Comparison of ENCODE assay signal across 18 cellular contexts in genomic region chr9:113310538-113310937, GRCh38. TPM values are rescaled to one million over a fixed set of nuclear protein-coding genes. Genes with fewer than 3 reads are reported as not detected.
DNase-seq lines count a peak whose midpoint lies in the region; ATAC-seq, FAIRE-seq and TF ChIP-seq lines count a peak whose summit lies in the region.
"Had no signal": no experiment of that assay in that cellular context is flagged by ENCODE, and none has a peak within 500 bp of the region (broad histone marks: within the 10 kb centered on the region; RNA-seq: fewer than 3 reads in every experiment).

No MANE protein-coding gene starts in this region.

- DNase-seq in HepG2 (ENCODE audit: low spot score): no peak
- no peak for DNase-seq in right lobe of liver
- peak; percentile 36 for DNase-seq in dermis blood vessel endothelial cell
- peak; percentile 19 for DNase-seq in left ventricle myocardium inferior
- DNase-seq in natural killer cell treated with Interleukin-12 subunit alpha and Interleukin-12 subunit beta and Interleukin-15 and Interleukin-18, amount 100 ng/mL, for 72 hours (ENCODE audit: low spot score): no peak
- no peak for DNase-seq in stimulated activated naive CD8-positive, alpha-beta T cell treated with anti-CD3 and anti-CD28 coated beads, Interleukin-15, amount 100 ng/mL, for 72 hours
- DNase-seq in body of pancreas: no peak
- DNase-seq: CD4-positive, alpha-beta T cell; DMS79 treated with DMSO at 0.1 percent for 48 hours; GDM1; GOT3; NCI-H187 treated with DMSO at 0.1 percent for 48 hours; NCI-H2171 treated with DMSO at 0.1 percent for 48 hours; NCI-H510A; NCI-H82; SHP77 treated with DMSO at 0.1 percent for 48 hours had no signal

- 0 out of 5 replicates have a peak, but pooled peaks cover 0 to 1% of the 10 kb centered on the region in 2 experiments for H3K27me3 ChIP-seq in HepG2 (ENCODE audit: control insufficient read depth in 1 of 2, insufficient read depth in 2 of 2, low read length in 2 of 2)
- H3K27me3 ChIP-seq in right lobe of liver: no peaks in the 10 kb centered on the region
- H3K27me3 ChIP-seq in left ventricle myocardium inferior (ENCODE audit: low read depth): no peaks in the 10 kb centered on the region
- H3K27me3 ChIP-seq in body of pancreas: no peaks in the 10 kb centered on the region

- no peak overlapping the region for H2AFZ ChIP-seq in HepG2 (ENCODE audit: low read length)

- TF ChIP-seq CTCF in HepG2 (CRISPR knock-in tag; IDR thresholded peaks at IDR 0.05) (no peak), right lobe of liver (IDR thresholded peaks at IDR 0.05) (no peak), left ventricle myocardium inferior (IDR thresholded peaks at IDR 0.05; ENCODE audit: borderline replicate concordance) (no peak), body of pancreas (IDR thresholded peaks at IDR 0.05) (no peak)

- H3K9me3 ChIP-seq in HepG2 (ENCODE audit: low read length): no peaks in the 10 kb centered on the region
- H3K9me3 ChIP-seq in right lobe of liver: no peaks in the 10 kb centered on the region
- H3K9me3 ChIP-seq in left ventricle myocardium inferior (replicated peaks): no peaks in the 10 kb centered on the region
- H3K9me3 ChIP-seq in body of pancreas: no peaks in the 10 kb centered on the region
- H3K9me3 ChIP-seq: A549 had no signal

- FAIRE-seq in HepG2 (lab: Jason Lieb, UNC): no peak
- FAIRE-seq: A549 had no signal

- no TSS peak for BruUV-seq in HepG2 (replicated peaks; lab: Mats Ljungman, UMichigan)

- H3K9me3 Mint-ChIP-seq in natural killer cell treated with Interleukin-12 subunit alpha and Interleukin-12 subunit beta and Interleukin-15 and Interleukin-18, amount 100 ng/mL, for 72 hours: no peaks in the 10 kb centered on the region
- H3K9me3 Mint-ChIP-seq in stimulated activated naive CD8-positive, alpha-beta T cell treated with anti-CD3 and anti-CD28 coated beads, Interleukin-15, amount 100 ng/mL, for 72 hours: no peaks in the 10 kb centered on the region
- H3K9me3 Mint-ChIP-seq: CD4-positive, alpha-beta T cell had no signal

- no peak overlapping the region for H3K27ac ChIP-seq in HepG2 (ENCODE audit: extremely low read length, insufficient read depth, low read length)
- no peak overlapping the region for H3K27ac ChIP-seq in right lobe of liver
- H3K27ac ChIP-seq in left ventricle myocardium inferior (replicated peaks): peak overlapping the region; percentile 78
- H3K27ac ChIP-seq in body of pancreas: no peak overlapping the region
- H3K27ac ChIP-seq: A549 had no signal

- CTCF ChIA-PET in HepG2 (lab: Yijun Ruan, JAX; ENCODE audit: low intra/inter-chr PET ratio, low total read pairs): no interaction called here

- TF ChIP-seq RAD21 in HepG2 (CRISPR knock-in tag; IDR thresholded peaks at IDR 0.05): no peak

- POLR2A ChIA-PET in HepG2 (lab: Yijun Ruan, JAX): interaction anchor here (1.0 to 1.3 kb wide), 3 partner anchors 16 to 100 kb away, joined by 3 to 4 read pairs (median 3); partner anchors contain the start of genes C9orf43, POLE3 and WDR31

- H3K27ac Mint-ChIP-seq in natural killer cell treated with Interleukin-12 subunit alpha and Interleukin-12 subunit beta and Interleukin-15 and Interleukin-18, amount 100 ng/mL, for 72 hours: no peak overlapping the region
- no peak overlapping the region for H3K27ac Mint-ChIP-seq in stimulated activated naive CD8-positive, alpha-beta T cell treated with anti-CD3 and anti-CD28 coated beads, Interleukin-15, amount 100 ng/mL, for 72 hours
- H3K27ac Mint-ChIP-seq: B cell; CD4-positive, alpha-beta T cell had no signal

- H3K27me3 Mint-ChIP-seq in natural killer cell treated with Interleukin-12 subunit alpha and Interleukin-12 subunit beta and Interleukin-15 and Interleukin-18, amount 100 ng/mL, for 72 hours: peaks cover 0 to 3% of the 10 kb centered on the region in 2 donors
- no peaks in the 10 kb centered on the region for H3K27me3 Mint-ChIP-seq in stimulated activated naive CD8-positive, alpha-beta T cell treated with anti-CD3 and anti-CD28 coated beads, Interleukin-15, amount 100 ng/mL, for 72 hours
- H3K27me3 Mint-ChIP-seq: CD4-positive, alpha-beta T cell had no signal

- TF ChIP-seq POLR2A in HepG2 (IDR thresholded peaks at IDR 0.05; ENCODE audit: insufficient read depth in 1 of 2, low read depth in 2 of 2, low read length in 2 of 2): no peak
- no peak for TF ChIP-seq POLR2A in right lobe of liver (IDR thresholded peaks at IDR 0.05)
- no peak for TF ChIP-seq POLR2A in body of pancreas (IDR thresholded peaks at IDR 0.05)

- in situ Hi-C loops in HepG2 (cut with HindIII; ENCODE audit: extremely low pct_ligation_motif_present, low pct_unique_long_range_greater_than_20kb): no loop called here

- H3K4me3 Mint-ChIP-seq in natural killer cell treated with Interleukin-12 subunit alpha and Interleukin-12 subunit beta and Interleukin-15 and Interleukin-18, amount 100 ng/mL, for 72 hours: no peak overlapping the region
- no peak overlapping the region for H3K4me3 Mint-ChIP-seq in stimulated activated naive CD8-positive, alpha-beta T cell treated with anti-CD3 and anti-CD28 coated beads, Interleukin-15, amount 100 ng/mL, for 72 hours
- H3K4me3 Mint-ChIP-seq: B cell; CD4-positive, alpha-beta T cell had no signal

- no peaks in the 10 kb centered on the region for H3K36me3 Mint-ChIP-seq in natural killer cell treated with Interleukin-12 subunit alpha and Interleukin-12 subunit beta and Interleukin-15 and Interleukin-18, amount 100 ng/mL, for 72 hours

- H3K4me1 ChIP-seq in HepG2 (ENCODE audit: insufficient read depth, low read length) (peaks cover 10% of the 10 kb centered on the region), right lobe of liver (no peaks in the 10 kb centered on the region), left ventricle myocardium inferior (peaks cover 25% of the 10 kb centered on the region), body of pancreas (no peaks in the 10 kb centered on the region)
- H3K4me1 ChIP-seq: A549 had no signal

- H3K4me2 ChIP-seq in HepG2 (ENCODE audit: low read depth, low read length): no peak overlapping the region
- H3K4me2 ChIP-seq: A549 had no signal

- intact Hi-C loops in HepG2 (cut with micrococcal nuclease; ENCODE audit: unreplicated experiment): loop anchor here (5.0 to 10.0 kb wide), 2 partner anchors 37 to 1946 kb away; partner anchors contain the start of gene BSPRY
- intact Hi-C loops in right lobe of liver (cut with DNase I): loop anchor here in 1 of 2 donors (5.0 kb wide), 1 partner anchor 97 kb away; no protein-coding TSS in a partner anchor
- intact Hi-C loops in left ventricle myocardium inferior (cut with micrococcal nuclease): no loop called here
- intact Hi-C loops in body of pancreas (cut with DNase I): loop anchor here (5.0 kb wide), 1 partner anchor 97 kb away; no protein-coding TSS in a partner anchor

- 7% methylated on average over 3 of the region's 3 CpGs for WGBS in HepG2 (ENCODE audit: low lambda C conversion rate)
- WGBS in right lobe of liver (ENCODE audit: insufficient coverage, low coverage, low lambda C conversion rate, missing lambda C conversion rate): 43% methylated on average over 3 of the region's 3 CpGs
- 31 to 53% methylated on average over 3 of the region's 3 CpGs for WGBS in body of pancreas, 2 donors

- H3K4me1 Mint-ChIP-seq in natural killer cell treated with Interleukin-12 subunit alpha and Interleukin-12 subunit beta and Interleukin-15 and Interleukin-18, amount 100 ng/mL, for 72 hours (ENCODE audit: low read depth in 2 of 2): no peaks in the 10 kb centered on the region
- H3K4me1 Mint-ChIP-seq in stimulated activated naive CD8-positive, alpha-beta T cell treated with anti-CD3 and anti-CD28 coated beads, Interleukin-15, amount 100 ng/mL, for 72 hours: no peaks in the 10 kb centered on the region
- H3K4me1 Mint-ChIP-seq: B cell had no signal

- ATAC-seq in HepG2: no peak
- ATAC-seq in right lobe of liver: no peak
- no peak for ATAC-seq in natural killer cell treated with Interleukin-12 subunit alpha and Interleukin-12 subunit beta and Interleukin-15 and Interleukin-18, amount 100 ng/mL, for 72 hours
- ATAC-seq in stimulated activated naive CD8-positive, alpha-beta T cell treated with anti-CD3 and anti-CD28 coated beads, Interleukin-15, amount 100 ng/mL, for 72 hours: no peak
- ATAC-seq in body of pancreas: no peak
- ATAC-seq: A549 had no signal

- H4K20me1 ChIP-seq in HepG2 (ENCODE audit: insufficient read depth, low read length): no peaks in the 10 kb centered on the region

- H3K4me3 ChIP-seq in HepG2 (replicated peaks in 1 of 3; ENCODE audit: insufficient read depth in 1 of 3, low read depth in 2 of 3, low read length in 3 of 3) (no peak overlapping the region), right lobe of liver (no peak overlapping the region), left ventricle myocardium inferior (no peak overlapping the region), body of pancreas (no peak overlapping the region)
- H3K4me3 ChIP-seq: A549 had no signal

- TF ChIP-seq EP300 in HepG2 (IDR thresholded peaks at IDR 0.05; ENCODE audit: low read depth in 2 of 2, low read length in 2 of 2) (no peak), HepG2 (CRISPR knock-in tag; IDR thresholded peaks at IDR 0.05; ENCODE audit: borderline replicate concordance) (no peak)

- no peak overlapping the region for H3K9ac ChIP-seq in HepG2 (ENCODE audit: insufficient read depth, low read depth, low read length)

- H3K79me2 ChIP-seq in HepG2 (ENCODE audit: insufficient read depth, low read length): no peaks in the 10 kb centered on the region

- H3K36me3 ChIP-seq in HepG2 (replicated peaks in 1 of 2; ENCODE audit: control insufficient read depth in 1 of 2, insufficient read depth in 2 of 2, low read length in 2 of 2): no peaks in the 10 kb centered on the region
- H3K36me3 ChIP-seq in right lobe of liver: no peaks in the 10 kb centered on the region
- H3K36me3 ChIP-seq in left ventricle myocardium inferior: no peaks in the 10 kb centered on the region
- H3K36me3 ChIP-seq in body of pancreas (replicated peaks in 1 of 2; ENCODE audit: insufficient read depth in 1 of 2, low read depth in 2 of 2): no peaks in the 10 kb centered on the region

RNA-seq across cellular contexts. Expression of gene RNF183, which starts 7.4 kb away (rescaled TPM):
- total RNA-seq in HepG2 (2016; rRNA removed; fragmentation: Illumina TruSeq; extraction: Trizol) (0.13 TPM in 1 of 2 replicates, not detected in the other), right lobe of liver (under 1 TPM in 1 of 6 experiments, not detected in 5; 0.27 TPM), dermis blood vessel endothelial cell (not detected in 2 replicates), left ventricle myocardium inferior (not detected), body of pancreas (not detected)
- total RNA-seq in HepG2 (2016; cell fraction: cytosol; rRNA removed; fragmentation: Illumina TruSeq; extraction: Trizol; ENCODE audit: low read depth): not detected in 2 replicates
- 0.13 TPM in 1 of 2 replicates, not detected in the other for total RNA-seq in HepG2 (2016; cell fraction: insoluble cytoplasmic fraction; rRNA removed; fragmentation: Illumina TruSeq; extraction: Trizol)
- total RNA-seq in HepG2 (2016; cell fraction: membrane; rRNA removed; fragmentation: Illumina TruSeq; extraction: Trizol): not detected in 2 replicates
- total RNA-seq in HepG2 (2016; cell fraction: nucleus; rRNA removed; fragmentation: Illumina TruSeq; extraction: Trizol): 0.68 TPM in 1 of 2 replicates, not detected in the other
- polyA plus RNA-seq in HepG2 (2011; rRNA removed): 6.5 and 7.3 TPM in 2 replicates
- 3.8 and 4.0 TPM in 2 replicates for polyA plus RNA-seq in HepG2 (2011; cell fraction: cytosol; rRNA removed)
- polyA plus RNA-seq in HepG2 (2011; cell fraction: nucleus; rRNA removed): 31.3 and 36.2 TPM in 2 replicates
- 1.6 and 2.1 TPM in 2 replicates for polyA plus RNA-seq in HepG2 (2012)
- not detected in 2 replicates for polyA plus RNA-seq in HepG2 (2016; cell fraction: cytosol; fragmentation: Illumina TruSeq; extraction: Trizol; ENCODE audit: low read depth)
- not detected in 2 replicates for polyA plus RNA-seq in HepG2 (2016; cell fraction: insoluble cytoplasmic fraction; fragmentation: Illumina TruSeq; extraction: Trizol; ENCODE audit: low read depth)
- not detected in 2 replicates for polyA plus RNA-seq in HepG2 (2016; cell fraction: membrane; fragmentation: Illumina TruSeq; extraction: Trizol; ENCODE audit: low read depth)
- 0.61 and 0.64 TPM in 2 replicates for polyA plus RNA-seq in HepG2 (2016; cell fraction: nucleus; fragmentation: Illumina TruSeq; extraction: Trizol; ENCODE audit: insufficient read depth, low read depth)
- polyA minus RNA-seq in HepG2 (2011; rRNA and poly(A)+ RNA removed; ENCODE audit: low replicate concordance): 0.21 and 3.4 TPM in 2 replicates
- polyA minus RNA-seq in HepG2 (2011; cell fraction: cytosol; rRNA and poly(A)+ RNA removed): 1.2 and 1.3 TPM in 2 replicates
- polyA minus RNA-seq in HepG2 (2011; cell fraction: nucleus; rRNA and poly(A)+ RNA removed): 1.9 and 3.5 TPM in 2 replicates
- not detected for total RNA-seq in natural killer cell treated with Interleukin-12 subunit alpha and Interleukin-12 subunit beta and Interleukin-15 and Interleukin-18, amount 100 ng/mL, for 72 hours
- total RNA-seq: B cell had no signal

RNA-seq across cellular contexts. Expression of gene WDR31, which starts 29.5 kb away (rescaled TPM):
- total RNA-seq in HepG2 (2016; rRNA removed; fragmentation: Illumina TruSeq; extraction: Trizol) (0.33 and 0.56 TPM in 2 replicates), right lobe of liver (1 to 10 TPM in 5 of 6 experiments, under 1 TPM in 1; 0.81 to 3.5 (median 1.7) TPM), dermis blood vessel endothelial cell (0.17 and 0.37 TPM in 2 replicates), left ventricle myocardium inferior (12.4 TPM), body of pancreas (1 to 10 TPM; 1.0 to 2.3 TPM)
- total RNA-seq in HepG2 (2016; cell fraction: cytosol; rRNA removed; fragmentation: Illumina TruSeq; extraction: Trizol; ENCODE audit: low read depth): 0.18 and 0.30 TPM in 2 replicates
- 0.54 and 0.80 TPM in 2 replicates for total RNA-seq in HepG2 (2016; cell fraction: insoluble cytoplasmic fraction; rRNA removed; fragmentation: Illumina TruSeq; extraction: Trizol)
- 0.40 and 0.72 TPM in 2 replicates for total RNA-seq in HepG2 (2016; cell fraction: membrane; rRNA removed; fragmentation: Illumina TruSeq; extraction: Trizol)
- total RNA-seq in HepG2 (2016; cell fraction: nucleus; rRNA removed; fragmentation: Illumina TruSeq; extraction: Trizol): 0.34 and 0.44 TPM in 2 replicates
- polyA plus RNA-seq in HepG2 (2011; rRNA removed): 1.6 and 1.7 TPM in 2 replicates
- polyA plus RNA-seq in HepG2 (2011; cell fraction: cytosol; rRNA removed): 0.60 and 0.77 TPM in 2 replicates
- polyA plus RNA-seq in HepG2 (2011; cell fraction: nucleus; rRNA removed): 0.61 and 0.93 TPM in 2 replicates
- 1.1 and 1.4 TPM in 2 replicates for polyA plus RNA-seq in HepG2 (2012)
- polyA plus RNA-seq in HepG2 (2016; cell fraction: cytosol; fragmentation: Illumina TruSeq; extraction: Trizol; ENCODE audit: low read depth): 0.19 and 0.37 TPM in 2 replicates
- 0.87 and 0.93 TPM in 2 replicates for polyA plus RNA-seq in HepG2 (2016; cell fraction: insoluble cytoplasmic fraction; fragmentation: Illumina TruSeq; extraction: Trizol; ENCODE audit: low read depth)
- polyA plus RNA-seq in HepG2 (2016; cell fraction: membrane; fragmentation: Illumina TruSeq; extraction: Trizol; ENCODE audit: low read depth): 0.65 and 0.72 TPM in 2 replicates
- 0.37 and 1.1 TPM in 2 replicates for polyA plus RNA-seq in HepG2 (2016; cell fraction: nucleus; fragmentation: Illumina TruSeq; extraction: Trizol; ENCODE audit: insufficient read depth, low read depth)
- polyA minus RNA-seq in HepG2 (2011; rRNA and poly(A)+ RNA removed; ENCODE audit: low replicate concordance): 9.1 and 17.4 TPM in 2 replicates
- 1.7 and 2.4 TPM in 2 replicates for polyA minus RNA-seq in HepG2 (2011; cell fraction: cytosol; rRNA and poly(A)+ RNA removed)
- polyA minus RNA-seq in HepG2 (2011; cell fraction: nucleus; rRNA and poly(A)+ RNA removed): 0.90 and 1.2 TPM in 2 replicates
- 1 to 10 TPM in 1 of 2 donors, under 1 TPM in 1; 0.83 to 1.4 TPM for total RNA-seq in natural killer cell treated with Interleukin-12 subunit alpha and Interleukin-12 subunit beta and Interleukin-15 and Interleukin-18, amount 100 ng/mL, for 72 hours

RNA-seq across cellular contexts. Expression of gene PRPF4, which starts 35.1 kb away (rescaled TPM):
- total RNA-seq in HepG2 (2016; rRNA removed; fragmentation: Illumina TruSeq; extraction: Trizol) (49.0 and 64.9 TPM in 2 replicates), right lobe of liver (10 to 100 TPM in 3 of 6 experiments, 1 to 10 TPM in 3; 6.9 to 13.0 (median 10.1) TPM), dermis blood vessel endothelial cell (25.0 and 33.6 TPM in 2 replicates), left ventricle myocardium inferior (11.2 TPM), body of pancreas (10 to 100 TPM in 1 of 2 donors, 1 to 10 TPM in 1; 5.6 to 10.1 TPM)
- 8.0 and 8.5 TPM in 2 replicates for total RNA-seq in HepG2 (2016; cell fraction: cytosol; rRNA removed; fragmentation: Illumina TruSeq; extraction: Trizol; ENCODE audit: low read depth)
- 46.7 and 66.8 TPM in 2 replicates for total RNA-seq in HepG2 (2016; cell fraction: insoluble cytoplasmic fraction; rRNA removed; fragmentation: Illumina TruSeq; extraction: Trizol)
- 22.5 and 24.5 TPM in 2 replicates for total RNA-seq in HepG2 (2016; cell fraction: membrane; rRNA removed; fragmentation: Illumina TruSeq; extraction: Trizol)
- 19.4 and 23.0 TPM in 2 replicates for total RNA-seq in HepG2 (2016; cell fraction: nucleus; rRNA removed; fragmentation: Illumina TruSeq; extraction: Trizol)
- polyA plus RNA-seq in HepG2 (2011; rRNA removed): 10.3 and 11.1 TPM in 2 replicates
- 10.7 and 12.9 TPM in 2 replicates for polyA plus RNA-seq in HepG2 (2011; cell fraction: cytosol; rRNA removed)
- 6.0 and 8.7 TPM in 2 replicates for polyA plus RNA-seq in HepG2 (2011; cell fraction: nucleus; rRNA removed)
- polyA plus RNA-seq in HepG2 (2012): 17.9 and 20.6 TPM in 2 replicates
- 3.8 and 4.4 TPM in 2 replicates for polyA plus RNA-seq in HepG2 (2016; cell fraction: cytosol; fragmentation: Illumina TruSeq; extraction: Trizol; ENCODE audit: low read depth)
- 55.6 and 56.7 TPM in 2 replicates for polyA plus RNA-seq in HepG2 (2016; cell fraction: insoluble cytoplasmic fraction; fragmentation: Illumina TruSeq; extraction: Trizol; ENCODE audit: low read depth)
- polyA plus RNA-seq in HepG2 (2016; cell fraction: membrane; fragmentation: Illumina TruSeq; extraction: Trizol; ENCODE audit: low read depth): 11.3 and 13.5 TPM in 2 replicates
- polyA plus RNA-seq in HepG2 (2016; cell fraction: nucleus; fragmentation: Illumina TruSeq; extraction: Trizol; ENCODE audit: insufficient read depth, low read depth): 27.1 and 29.6 TPM in 2 replicates
- polyA minus RNA-seq in HepG2 (2011; rRNA and poly(A)+ RNA removed; ENCODE audit: low replicate concordance): 10.5 and 29.0 TPM in 2 replicates
- 9.0 and 11.3 TPM in 2 replicates for polyA minus RNA-seq in HepG2 (2011; cell fraction: cytosol; rRNA and poly(A)+ RNA removed)
- 6.8 and 10.8 TPM in 2 replicates for polyA minus RNA-seq in HepG2 (2011; cell fraction: nucleus; rRNA and poly(A)+ RNA removed)
- total RNA-seq in natural killer cell treated with Interleukin-12 subunit alpha and Interleukin-12 subunit beta and Interleukin-15 and Interleukin-18, amount 100 ng/mL, for 72 hours: 10 to 100 TPM; 33.9 to 47.8 TPM

RNA-seq across cellular contexts. Expression of gene CDC26, which starts 35.2 kb away (rescaled TPM):
- 57.9 and 66.0 TPM in 2 replicates for total RNA-seq in HepG2 (2016; rRNA removed; fragmentation: Illumina TruSeq; extraction: Trizol)
- 64.4 and 64.9 TPM in 2 replicates for total RNA-seq in HepG2 (2016; cell fraction: cytosol; rRNA removed; fragmentation: Illumina TruSeq; extraction: Trizol; ENCODE audit: low read depth)
- total RNA-seq in HepG2 (2016; cell fraction: insoluble cytoplasmic fraction; rRNA removed; fragmentation: Illumina TruSeq; extraction: Trizol): 53.6 and 69.9 TPM in 2 replicates
- total RNA-seq in HepG2 (2016; cell fraction: membrane; rRNA removed; fragmentation: Illumina TruSeq; extraction: Trizol): 78.0 and 88.8 TPM in 2 replicates
- 17.0 and 19.2 TPM in 2 replicates for total RNA-seq in HepG2 (2016; cell fraction: nucleus; rRNA removed; fragmentation: Illumina TruSeq; extraction: Trizol)
- polyA plus RNA-seq in HepG2 (2011; rRNA removed): 20.2 and 26.6 TPM in 2 replicates
- 11.5 and 18.2 TPM in 2 replicates for polyA plus RNA-seq in HepG2 (2011; cell fraction: cytosol; rRNA removed)
- 4.6 and 8.4 TPM in 2 replicates for polyA plus RNA-seq in HepG2 (2011; cell fraction: nucleus; rRNA removed)
- polyA plus RNA-seq in HepG2 (2012): 26.6 and 34.8 TPM in 2 replicates
- 68.5 and 88.0 TPM in 2 replicates for polyA plus RNA-seq in HepG2 (2016; cell fraction: cytosol; fragmentation: Illumina TruSeq; extraction: Trizol; ENCODE audit: low read depth)
- 70.2 and 81.1 TPM in 2 replicates for polyA plus RNA-seq in HepG2 (2016; cell fraction: insoluble cytoplasmic fraction; fragmentation: Illumina TruSeq; extraction: Trizol; ENCODE audit: low read depth)
- 72.0 and 84.6 TPM in 2 replicates for polyA plus RNA-seq in HepG2 (2016; cell fraction: membrane; fragmentation: Illumina TruSeq; extraction: Trizol; ENCODE audit: low read depth)
- polyA plus RNA-seq in HepG2 (2016; cell fraction: nucleus; fragmentation: Illumina TruSeq; extraction: Trizol; ENCODE audit: insufficient read depth, low read depth): 35.6 and 37.3 TPM in 2 replicates
- 1.8 and 6.6 TPM in 2 replicates for polyA minus RNA-seq in HepG2 (2011; rRNA and poly(A)+ RNA removed; ENCODE audit: low replicate concordance)
- 6.4 and 6.8 TPM in 2 replicates for polyA minus RNA-seq in HepG2 (2011; cell fraction: cytosol; rRNA and poly(A)+ RNA removed)
- polyA minus RNA-seq in HepG2 (2011; cell fraction: nucleus; rRNA and poly(A)+ RNA removed): 6.2 and 6.6 TPM in 2 replicates
- 10 to 100 TPM; 16.0 to 21.7 (median 18.5) TPM for total RNA-seq in right lobe of liver
- 52.1 and 67.9 TPM in 2 replicates for total RNA-seq in dermis blood vessel endothelial cell
- 37.0 TPM for total RNA-seq in left ventricle myocardium inferior
- 10 to 100 TPM; 16.5 to 39.1 TPM for total RNA-seq in natural killer cell treated with Interleukin-12 subunit alpha and Interleukin-12 subunit beta and Interleukin-15 and Interleukin-18, amount 100 ng/mL, for 72 hours
- total RNA-seq in body of pancreas: 10 to 100 TPM; 21.3 to 27.0 TPM

RNA-seq across cellular contexts. Expression of gene BSPRY, which starts 38.8 kb away (rescaled TPM):
- 0.09 and 0.13 TPM in 2 replicates for total RNA-seq in HepG2 (2016; rRNA removed; fragmentation: Illumina TruSeq; extraction: Trizol)
- total RNA-seq in HepG2 (2016; cell fraction: cytosol; rRNA removed; fragmentation: Illumina TruSeq; extraction: Trizol; ENCODE audit: low read depth): 0.09 TPM in 1 of 2 replicates, not detected in the other
- 0.17 and 0.18 TPM in 2 replicates for total RNA-seq in HepG2 (2016; cell fraction: insoluble cytoplasmic fraction; rRNA removed; fragmentation: Illumina TruSeq; extraction: Trizol)
- total RNA-seq in HepG2 (2016; cell fraction: membrane; rRNA removed; fragmentation: Illumina TruSeq; extraction: Trizol): 0.06 and 0.21 TPM in 2 replicates
- total RNA-seq in HepG2 (2016; cell fraction: nucleus; rRNA removed; fragmentation: Illumina TruSeq; extraction: Trizol): 0.19 and 0.22 TPM in 2 replicates
- 0.26 and 0.37 TPM in 2 replicates for polyA plus RNA-seq in HepG2 (2011; rRNA removed)
- 0.31 and 0.40 TPM in 2 replicates for polyA plus RNA-seq in HepG2 (2011; cell fraction: cytosol; rRNA removed)
- 0.53 and 0.57 TPM in 2 replicates for polyA plus RNA-seq in HepG2 (2011; cell fraction: nucleus; rRNA removed)
- 0.20 and 0.25 TPM in 2 replicates for polyA plus RNA-seq in HepG2 (2012)
- polyA plus RNA-seq in HepG2 (2016; cell fraction: cytosol; fragmentation: Illumina TruSeq; extraction: Trizol; ENCODE audit: low read depth): 0.07 and 0.14 TPM in 2 replicates
- 0.10 TPM in 1 of 2 replicates, not detected in the other for polyA plus RNA-seq in HepG2 (2016; cell fraction: insoluble cytoplasmic fraction; fragmentation: Illumina TruSeq; extraction: Trizol; ENCODE audit: low read depth)
- 0.08 and 0.09 TPM in 2 replicates for polyA plus RNA-seq in HepG2 (2016; cell fraction: membrane; fragmentation: Illumina TruSeq; extraction: Trizol; ENCODE audit: low read depth)
- polyA plus RNA-seq in HepG2 (2016; cell fraction: nucleus; fragmentation: Illumina TruSeq; extraction: Trizol; ENCODE audit: insufficient read depth, low read depth): 0.47 TPM in 1 of 2 replicates, not detected in the other
- polyA minus RNA-seq in HepG2 (2011; rRNA and poly(A)+ RNA removed; ENCODE audit: low replicate concordance): 0.12 TPM in 1 of 2 replicates, not detected in the other
- polyA minus RNA-seq in HepG2 (2011; cell fraction: cytosol; rRNA and poly(A)+ RNA removed): not detected in 2 replicates
- 0.25 TPM in 1 of 2 replicates, not detected in the other for polyA minus RNA-seq in HepG2 (2011; cell fraction: nucleus; rRNA and poly(A)+ RNA removed)
- total RNA-seq in right lobe of liver: 1 to 10 TPM in 2 of 6 experiments, under 1 TPM in 4; 0.24 to 1.4 (median 0.78) TPM
- total RNA-seq in dermis blood vessel endothelial cell: not detected in 2 replicates
- total RNA-seq in left ventricle myocardium inferior: 0.25 TPM
- 1 to 10 TPM; 2.5 to 5.0 TPM for total RNA-seq in natural killer cell treated with Interleukin-12 subunit alpha and Interleukin-12 subunit beta and Interleukin-15 and Interleukin-18, amount 100 ng/mL, for 72 hours
- total RNA-seq in body of pancreas: 10 to 100 TPM; 27.0 to 47.0 TPM
- total RNA-seq: CD4-positive, alpha-beta T cell had no signal

Comparison
In these comparisons a context has a peak if more than half of its experiments do, and no peak if none do; other contexts are left out.
1. DNase-seq: peak in dermis blood vessel endothelial cell (single experiment) and left ventricle myocardium inferior (single experiment); none in HepG2 (single experiment), right lobe of liver (0 of 3), natural killer cell treated with Interleukin-12 subunit alpha and Interleukin-12 subunit beta and Interleukin-15 and Interleukin-18, amount 100 ng/mL, for 72 hours (single experiment), stimulated activated naive CD8-positive, alpha-beta T cell treated with anti-CD3 and anti-CD28 coated beads, Interleukin-15, amount 100 ng/mL, for 72 hours (0 of 2) and body of pancreas (0 of 4).